Comparison of ENCODE assay signal across 1 cellular context in the genomic region with DNA sequence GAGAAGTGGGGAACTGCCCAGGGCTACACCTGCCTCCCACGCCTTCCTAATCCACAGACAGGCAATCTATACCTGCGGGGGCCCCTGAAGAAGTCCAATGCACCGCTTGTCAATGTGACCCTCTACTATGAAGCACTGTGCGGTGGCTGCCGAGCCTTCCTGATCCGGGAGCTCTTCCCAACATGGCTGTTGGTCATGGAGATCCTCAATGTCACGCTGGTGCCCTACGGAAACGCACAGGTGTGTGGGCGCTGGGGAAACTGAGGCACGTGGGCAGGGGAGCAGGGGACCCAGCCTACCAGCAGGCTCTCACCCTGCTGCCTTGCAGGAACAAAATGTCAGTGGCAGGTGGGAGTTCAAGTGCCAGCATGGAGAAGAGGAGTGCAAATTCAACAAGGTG.
TF ChIP-seq lines count a peak whose summit lies in the region.

No MANE protein-coding gene starts in this region.

TF ChIP-seq in GM12878, 131 proteins besides CTCF, POLR2A, EP300 and RAD21:
- TF ChIP-seq EGR1 (IDR thresholded peaks at IDR 0.05; ENCODE audit: borderline replicate concordance in 1 of 2, low read depth in 2 of 2, low read length in 2 of 2) (peak in 1 of 2 experiments; percentile 50; a peak in 1 of 3 replicates), IKZF1 (conservative IDR thresholded peaks at IDR 0.05) (0 out of 2 replicates have a peak, but pooled peaks have one; percentile 14), SREBF2 (IDR thresholded peaks at IDR 0.05; ENCODE audit: low read length) (no peak), GATAD2B (conservative IDR thresholded peaks at IDR 0.05; ENCODE audit: low read depth) (0 out of 2 replicates have a peak, but pooled peaks have one; percentile 31), MYC (IDR thresholded peaks at IDR 0.05; ENCODE audit: insufficient read depth, insufficient read length, insufficient replicate concordance, low read length, severe bottlenecking) (no peak)
